In genomic region chr1:206581571-206581981, GRCh38 we compare ENCODE assay signal across 1 cellular context.
TF ChIP-seq lines count a peak whose summit lies in the region.

No MANE protein-coding gene starts in this region.

TF ChIP-seq in HepG2, 621 proteins besides CTCF, POLR2A, EP300 and RAD21:
- TF ChIP-seq TBX3 (IDR thresholded peaks at IDR 0.05; ENCODE audit: borderline replicate concordance) (no peak), MXD4 (CRISPR knock-in tag; IDR thresholded peaks at IDR 0.05) (no peak), ARID2 (CRISPR knock-in tag; IDR thresholded peaks at IDR 0.05; ENCODE audit: borderline replicate concordance) (no peak), ZFP36L1 (CRISPR knock-in tag; IDR thresholded peaks at IDR 0.05) (no peak), SRSF1 (optimal IDR thresholded peaks at IDR 0.05; ENCODE audit: low read depth, low read length) (no peak)
